4 cellular contexts compared by ENCODE assay signal in genomic region chr1:230767859-230768612, GRCh38. TPM values are rescaled to one million over a fixed set of nuclear protein-coding genes. Genes with fewer than 3 reads are reported as not detected.
"Had no signal": no experiment of that assay in that cellular context is flagged by ENCODE, and none has a peak within 500 bp of the region (broad histone marks: within the 10 kb centered on the region; RNA-seq: fewer than 3 reads in every experiment).

No MANE protein-coding gene starts in this region.

RNA-seq across cellular contexts. Expression of gene CAPN9, which starts 20.8 kb away (rescaled TPM):
- total RNA-seq: HT1080, IMR-90, K562 had no signal
- polyA plus RNA-seq: IgD-negative memory B cell, IMR-90, K562 had no signal

RNA-seq across cellular contexts. Expression of gene AGT, which starts 54.1 kb away (rescaled TPM):
- polyA plus RNA-seq: IgD-negative memory B cell, K562 had no signal
